Comparison of ENCODE assay signal across 12 cellular contexts in the genomic region with DNA sequence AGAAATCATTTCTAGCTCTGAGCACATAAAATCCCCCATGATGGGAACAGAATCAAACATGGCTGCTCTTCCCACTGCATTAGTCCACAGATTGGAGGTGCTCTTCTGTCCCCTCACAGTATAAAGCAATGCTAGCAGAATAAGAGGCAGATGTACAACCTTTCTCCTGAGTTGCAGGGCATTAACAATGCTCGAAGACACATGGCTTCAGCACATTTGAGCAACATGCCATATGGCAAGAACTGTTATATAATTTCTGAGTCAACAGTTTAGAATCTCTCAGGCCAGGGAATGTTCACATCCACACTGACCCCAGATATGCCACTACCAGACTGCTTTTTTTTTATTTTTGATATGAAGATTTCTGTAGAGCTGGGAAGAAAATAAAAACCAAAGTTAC.
A peak's percentile ranks its signal among the peaks of the same experiment; 100 is the strongest.
DNase-seq lines count a peak whose midpoint lies in the region; ATAC-seq and TF ChIP-seq lines count a peak whose summit lies in the region.
"Had no signal": no experiment of that assay in that cellular context is flagged by ENCODE, and none has a peak within 500 bp of the region (broad histone marks: within the 10 kb centered on the region; RNA-seq: fewer than 3 reads in every experiment).

No MANE protein-coding gene starts in this region.

- peak overlapping the region; percentile 41 for H3K27ac Mint-ChIP-seq in mesothelial cell of epicardium
- H3K27ac Mint-ChIP-seq: activated CD4-positive, alpha-beta T cell treated with anti-CD3 and anti-CD28 coated beads, Interleukin-2, amount 10 ng/mL, durations not matched to agents 7 days and 5 days had no signal

- DNase-seq in AG09319 (ENCODE audit: extremely low read depth, low read depth) (peak; percentile 57), NCI-H446 treated with DMSO at 0.1 percent for 48 hours (lab: John Stamatoyannopoulos, UW) (peak; percentile 91), mesothelial cell of epicardium (ENCODE audit: low spot score in 2 of 2, unreplicated experiment in 2 of 2) (no peak), DMS79 (lab: John Stamatoyannopoulos, UW) (no peak), germinal center (ENCODE audit: low spot score) (no peak), lower leg skin (ENCODE audit: low spot score in 2 of 2) (no peak)
- DNase-seq: activated CD4-positive, alpha-beta T cell treated with anti-CD3 and anti-CD28 coated beads, Interleukin-2, amount 10 ng/mL, durations not matched to agents 7 days and 5 days; KG1; kidney had no signal

- no peak overlapping the region for H3K4me3 ChIP-seq in lower leg skin (ENCODE audit: low read depth, poor library complexity, severe bottlenecking)
- H3K4me3 ChIP-seq: BLaER1 treated with 17β-estradiol and CSF1 and Interleukin-3, amounts not matched to agents 10 nM and 100 nM had no signal

- peaks cover 70% of the 10 kb centered on the region for H3K4me1 Mint-ChIP-seq in mesothelial cell of epicardium
- H3K4me1 Mint-ChIP-seq: activated CD4-positive, alpha-beta T cell treated with anti-CD3 and anti-CD28 coated beads, Interleukin-2, amount 10 ng/mL, durations not matched to agents 7 days and 5 days had no signal

- TF ChIP-seq POLR2A in lower leg skin (IDR thresholded peaks at IDR 0.05): no peak

- H3K4me3 Mint-ChIP-seq in mesothelial cell of epicardium: no peak overlapping the region
- H3K4me3 Mint-ChIP-seq: activated CD4-positive, alpha-beta T cell treated with anti-CD3 and anti-CD28 coated beads, Interleukin-2, amount 10 ng/mL, durations not matched to agents 7 days and 5 days had no signal

- peak overlapping the region; percentile 89 for H3K27ac ChIP-seq in cingulate gyrus (ENCODE audit: low read depth, low read length)
- H3K27ac ChIP-seq: BLaER1 treated with 17β-estradiol and CSF1 and Interleukin-3, amounts not matched to agents 10 nM and 100 nM had no signal

- 36 to 39% methylated on average over 1 of the region's 1 CpG for WGBS in lower leg skin, 2 donors

- intact Hi-C loops in lower leg skin (cut with DNase I; ENCODE audit: low total_unique reads): no loop called here

- H3K36me3 Mint-ChIP-seq in mesothelial cell of epicardium: no peaks in the 10 kb centered on the region

- TF ChIP-seq CTCF in AG09319 (IDR thresholded peaks at IDR 0.05; ENCODE audit: low read depth, low read length) (no peak), mesothelial cell of epicardium (IDR thresholded peaks at IDR 0.05; ENCODE audit: unreplicated experiment) (no peak), lower leg skin (IDR thresholded peaks at IDR 0.05) (no peak)

- H3K27me3 Mint-ChIP-seq in mesothelial cell of epicardium (ENCODE audit: low read depth): no peaks in the 10 kb centered on the region

- ATAC-seq in HG03439 (IDR thresholded peaks at IDR 0.05; ENCODE audit: unreplicated experiment): no peak

- no peaks in the 10 kb centered on the region for H3K9me3 Mint-ChIP-seq in mesothelial cell of epicardium
- H3K9me3 Mint-ChIP-seq: activated CD4-positive, alpha-beta T cell treated with anti-CD3 and anti-CD28 coated beads, Interleukin-2, amount 10 ng/mL, durations not matched to agents 7 days and 5 days had no signal

Comparison
In these comparisons a context has a peak if more than half of its experiments do, and no peak if none do; other contexts are left out.
1. DNase-seq: peak in AG09319 (single experiment) and NCI-H446 treated with DMSO at 0.1 percent for 48 hours (single experiment); none in mesothelial cell of epicardium (0 of 2), DMS79 (single experiment), germinal center (single experiment) and lower leg skin (0 of 2).